ENCODE assay signal across 22 cellular contexts in genomic region chr14:102661614-102662013, GRCh38.
"Had no signal": no experiment of that assay in that cellular context is flagged by ENCODE, and none has a peak within 500 bp of the region (broad histone marks: within the 10 kb centered on the region; RNA-seq: fewer than 3 reads in every experiment).

No MANE protein-coding gene starts in this region.

- H3K27me3 ChIP-seq: body of pancreas had no signal

- H3K4me3 ChIP-seq: body of pancreas had no signal

- H3K27ac ChIP-seq: body of pancreas, VCaP had no signal

- H3K9me3 ChIP-seq: body of pancreas had no signal

- H3K27ac Mint-ChIP-seq: activated CD8-positive, alpha-beta T cell treated with anti-CD3 and anti-CD28 coated beads for 36 hours; activated naive CD4-positive, alpha-beta T cell treated with anti-CD3 and anti-CD28 coated beads, Interleukin-2, amount 10 ng/mL, durations not matched to agents 7 days and 5 days; activated T-cell treated with anti-CD3 and anti-CD28 coated beads, Interleukin-2, amount 50 U/mL, for 72 hours; activated T-helper 2 cell treated with anti-CD3 and anti-CD28 coated beads, Interferon-gamma antibody, Interleukin-2, Interleukin-4, amounts not matched to agents 10 μg/mL and 5 μg/mL and 100 μg/mL, durations not matched to agents 14 hours and 24 hours and 36 hours; T-cell had no signal

- H3K4me1 Mint-ChIP-seq: activated naive CD4-positive, alpha-beta T cell treated with anti-CD3 and anti-CD28 coated beads, Interleukin-2, amount 10 ng/mL, durations not matched to agents 7 days and 5 days had no signal

- ATAC-seq: activated CD8-positive, alpha-beta T cell treated with anti-CD3 and anti-CD28 coated beads for 36 hours; activated T-cell treated with anti-CD3 and anti-CD28 coated beads, Interleukin-2, amount 50 U/mL, for 72 hours; body of pancreas; T-cell had no signal

- H3K9me3 Mint-ChIP-seq: activated CD8-positive, alpha-beta T cell treated with anti-CD3 and anti-CD28 coated beads for 36 hours; activated naive CD4-positive, alpha-beta T cell treated with anti-CD3 and anti-CD28 coated beads, Interleukin-2, amount 10 ng/mL, durations not matched to agents 7 days and 5 days; activated T-cell treated with anti-CD3 and anti-CD28 coated beads, Interleukin-2, amount 50 U/mL, for 72 hours; activated T-helper 2 cell treated with anti-CD3 and anti-CD28 coated beads, Interferon-gamma antibody, Interleukin-2, Interleukin-4, amounts not matched to agents 10 μg/mL and 5 μg/mL and 100 μg/mL, durations not matched to agents 14 hours and 24 hours and 36 hours; T-cell had no signal

- H3K4me3 Mint-ChIP-seq: activated CD8-positive, alpha-beta T cell treated with anti-CD3 and anti-CD28 coated beads for 36 hours; activated naive CD4-positive, alpha-beta T cell treated with anti-CD3 and anti-CD28 coated beads, Interleukin-2, amount 10 ng/mL, durations not matched to agents 7 days and 5 days; activated T-cell treated with anti-CD3 and anti-CD28 coated beads, Interleukin-2, amount 50 U/mL, for 72 hours; T-cell had no signal

- H3K27me3 Mint-ChIP-seq: activated CD8-positive, alpha-beta T cell treated with anti-CD3 and anti-CD28 coated beads for 36 hours; activated naive CD4-positive, alpha-beta T cell treated with anti-CD3 and anti-CD28 coated beads, Interleukin-2, amount 10 ng/mL, durations not matched to agents 7 days and 5 days; T-cell had no signal

- DNase-seq: activated CD4-positive, alpha-beta T cell treated with anti-CD3 and anti-CD28 coated beads for 4 hours; activated CD8-positive, alpha-beta memory T cell treated with anti-CD3 and anti-CD28 coated beads, Interleukin-2, amount 50 U/mL, for 4 hours; activated CD8-positive, alpha-beta T cell treated with anti-CD3 and anti-CD28 coated beads for 36 hours; activated gamma-delta T cell treated with Interleukin-2 at 50 U/mL for 16 hours; activated naive CD4-positive, alpha-beta T cell treated with anti-CD3 and anti-CD28 coated beads, Interleukin-2, amount 10 ng/mL, durations not matched to agents 7 days and 5 days; activated T-cell treated with anti-CD3 and anti-CD28 coated beads, Interleukin-2, amount 50 U/mL, for 72 hours; aorta; body of pancreas; central memory CD4-positive, alpha-beta T cell; NCI-H1092 treated with DMSO at 0.1 percent for 48 hours; NCI-H1417 treated with DMSO at 0.1 percent for 48 hours; NCI-H1694; NCI-H2029; NCI-H2107; NCI-H2171 treated with DMSO at 0.1 percent for 48 hours; NCI-H226; NCI-H82; SIG-M5; T-cell; T-helper 2 cell had no signal

- H3K36me3 Mint-ChIP-seq: activated naive CD4-positive, alpha-beta T cell treated with anti-CD3 and anti-CD28 coated beads, Interleukin-2, amount 10 ng/mL, durations not matched to agents 7 days and 5 days had no signal
